In genomic region chr6:149454405-149454848, GRCh38 we compare ENCODE assay signal across 8 cellular contexts. TPM values are rescaled to one million over a fixed set of nuclear protein-coding genes. Genes with fewer than 3 reads are reported as not detected.
DNase-seq lines count a peak whose midpoint lies in the region; ATAC-seq and TF ChIP-seq lines count a peak whose summit lies in the region.

No MANE protein-coding gene starts in this region.

- TF ChIP-seq CTCF in lung (IDR thresholded peaks at IDR 0.05; ENCODE audit: control extremely low read depth, extremely low read depth), result no peak

- no peak overlapping the region for H3K27ac Mint-ChIP-seq in activated T-helper 17 cell treated with anti-CD3 and anti-CD28 coated beads, Interleukin-2, amount 50 U/mL, for 72 hours

- no peak overlapping the region for H3K4me3 Mint-ChIP-seq in activated T-helper 17 cell treated with anti-CD3 and anti-CD28 coated beads, Interleukin-2, amount 50 U/mL, for 72 hours

- H2AFZ ChIP-seq in ACC112 (ENCODE audit: low read length, unreplicated experiment), result no peak overlapping the region

- peaks cover 37% of the 10 kb centered on the region for H3K27me3 ChIP-seq in ACC112 (ENCODE audit: insufficient read depth, low read length)
- no peaks in the 10 kb centered on the region for H3K27me3 ChIP-seq in lung (ENCODE audit: control insufficient read depth, insufficient read depth)

- no peaks in the 10 kb centered on the region for H3K27me3 Mint-ChIP-seq in activated T-helper 17 cell treated with anti-CD3 and anti-CD28 coated beads, Interleukin-2, amount 50 U/mL, for 72 hours

- ATAC-seq in lung (ENCODE audit: insufficient read depth, low FRiP score) (peak; percentile 80), HG02642 (IDR thresholded peaks at IDR 0.05; ENCODE audit: poor library complexity, unreplicated experiment) (no peak)
- no peak for ATAC-seq in activated T-helper 17 cell treated with anti-CD3 and anti-CD28 coated beads, Interleukin-2, amount 50 U/mL, for 72 hours (replicated peaks)

- WGBS in lung, 2 donors, result 10 to 13% methylated on average over 15 of the region's 15 CpGs

- H3K27ac ChIP-seq in ACC112 (ENCODE audit: low read depth, low read length) (peak overlapping the region; percentile 38; the same call in 1 of the 2 replicates), cingulate gyrus (ENCODE audit: low read depth, low read length) (peak overlapping the region; percentile 23), lung (ENCODE audit: low read depth in 1 of 2, low read length in 1 of 2) (peak overlapping the region; percentile 82 to 83)

- H3K9me3 Mint-ChIP-seq in activated T-helper 17 cell treated with anti-CD3 and anti-CD28 coated beads, Interleukin-2, amount 50 U/mL, for 72 hours, result no peaks in the 10 kb centered on the region

- peak; percentile 58 for DNase-seq in NCI-H1092 treated with DMSO at 0.1 percent for 48 hours (lab: John Stamatoyannopoulos, UW)
- DNase-seq in lung (ENCODE audit: low spot score), result peak; percentile 95
- no peak for DNase-seq in COLO829 (ENCODE audit: low spot score)
- no peak for DNase-seq in activated CD4-positive, CD25-positive, alpha-beta regulatory T cell treated with anti-CD3 and anti-CD28 coated beads, Interleukin-2, amount 50 U/mL, for 72 hours

- peaks cover 13% of the 10 kb centered on the region for H3K4me1 Mint-ChIP-seq in activated T-helper 17 cell treated with anti-CD3 and anti-CD28 coated beads, Interleukin-2, amount 50 U/mL, for 72 hours

- H3K79me2 ChIP-seq in ACC112 (ENCODE audit: control insufficient read depth, insufficient read depth, low read length, unreplicated experiment), result no peaks in the 10 kb centered on the region

- peaks cover 21% of the 10 kb centered on the region for H3K4me1 ChIP-seq in ACC112 (ENCODE audit: control insufficient read depth, insufficient read depth, low read length, unreplicated experiment)
- H3K4me1 ChIP-seq in lung (ENCODE audit: control insufficient read depth in 2 of 2, insufficient read depth in 2 of 2, low read length in 2 of 2), result peaks cover 17 to 18% of the 10 kb centered on the region in 2 donors

- H3K4me3 ChIP-seq in ACC112 (ENCODE audit: low read depth, low read length), result 0 out of 2 replicates have a peak overlapping the region, but pooled peaks have one; percentile 3
- H3K4me3 ChIP-seq in lung, result no peak overlapping the region

- H3K9me3 ChIP-seq in lung (ENCODE audit: control insufficient read depth in 2 of 2, insufficient read depth in 1 of 2, low read length in 1 of 2), result no peaks in the 10 kb centered on the region

- peaks cover 94% of the 10 kb centered on the region for H3K36me3 Mint-ChIP-seq in activated T-helper 17 cell treated with anti-CD3 and anti-CD28 coated beads, Interleukin-2, amount 50 U/mL, for 72 hours (ENCODE audit: low read depth)

- H3K36me3 ChIP-seq in ACC112 (ENCODE audit: insufficient read depth, low read length) (no peaks in the 10 kb centered on the region), lung (ENCODE audit: control insufficient read depth in 2 of 2, insufficient read depth in 2 of 2, low read length in 2 of 2) (no peaks in the 10 kb centered on the region)

RNA-seq across cellular contexts. Expression of gene ZC3H12D, which starts 30.4 kb away (rescaled TPM):
- total RNA-seq in lung, result 1 to 10 TPM; 2.6 to 4.7 TPM
- 1 to 10 TPM; 1.1 to 2.2 TPM for polyA plus RNA-seq in lung
- 100 to 1,000 TPM; 117 to 254 TPM for total RNA-seq in activated T-helper 17 cell treated with anti-CD3 and anti-CD28 coated beads, Interleukin-2, amount 50 U/mL, for 72 hours

RNA-seq across cellular contexts. Expression of gene SUMO4, which starts 54.4 kb away (rescaled TPM):
- total RNA-seq in lung, result 10 to 100 TPM in 1 of 2 donors, 1 to 10 TPM in 1; 1.7 to 12.9 TPM
- polyA plus RNA-seq in lung, result under 1 TPM; 0.11 to 0.14 TPM
- 10 to 100 TPM; 16.0 to 16.4 TPM for total RNA-seq in activated T-helper 17 cell treated with anti-CD3 and anti-CD28 coated beads, Interleukin-2, amount 50 U/mL, for 72 hours

Comparison
In these comparisons a context has a peak if more than half of its experiments do, and no peak if none do; other contexts are left out.
1. H3K27ac ChIP-seq: peak in every context shown above with its lines; median percentile 82 in lung; 38 in ACC112; 23 in cingulate gyrus.
2. DNase-seq: peak in NCI-H1092 treated with DMSO at 0.1 percent for 48 hours (single experiment) and lung (single experiment); none in COLO829 (single experiment) and activated CD4-positive, CD25-positive, alpha-beta regulatory T cell treated with anti-CD3 and anti-CD28 coated beads, Interleukin-2, amount 50 U/mL, for 72 hours (single experiment).
3. RNA of gene ZC3H12D, which starts 30.4 kb away (total RNA-seq): 117 to 254 TPM in activated T-helper 17 cell treated with anti-CD3 and anti-CD28 coated beads, Interleukin-2, amount 50 U/mL, for 72 hours; 2.6 to 4.7 TPM in lung; every median in the first group is over 10 times any median in the second.